1 cellular context compared by ENCODE assay signal in genomic region chr17:812638-813204, GRCh38.
A peak's percentile ranks its signal among the peaks of the same experiment; 100 is the strongest.
TF ChIP-seq lines count a peak whose summit lies in the region.

No MANE protein-coding gene starts in this region.

TF ChIP-seq in HEK293, 187 proteins besides CTCF, POLR2A, EP300 and RAD21 (continued from another document and continues in another):
- no peak for TF ChIP-seq GLIS2 (tag by site-specific recombination; IDR thresholded peaks at IDR 0.05)
- TF ChIP-seq OVOL3 (tag by site-specific recombination; IDR thresholded peaks at IDR 0.05), result no peak
- no peak for TF ChIP-seq ZNF670 (tag by site-specific recombination; IDR thresholded peaks at IDR 0.05; ENCODE audit: low read depth)
- TF ChIP-seq ZNF423 (tag by site-specific recombination; IDR thresholded peaks at IDR 0.05), result no peak
- TF ChIP-seq ZNF792 (tag by site-specific recombination; IDR thresholded peaks at IDR 0.05), result no peak
- no peak for TF ChIP-seq ZNF76 (tag by site-specific recombination; IDR thresholded peaks at IDR 0.05; ENCODE audit: borderline replicate concordance, low read depth)
- no peak for TF ChIP-seq ZNF837 (tag by site-specific recombination; IDR thresholded peaks at IDR 0.05)
- TF ChIP-seq GFI1B (tag by site-specific recombination; IDR thresholded peaks at IDR 0.05), result no peak
- peak; percentile 64; the same call in 1 of the 2 replicates for TF ChIP-seq ZNF621 (tag by site-specific recombination; IDR thresholded peaks at IDR 0.05)
- no peak for TF ChIP-seq ZNF366 (tag by site-specific recombination; conservative IDR thresholded peaks at IDR 0.05)
- TF ChIP-seq ZNF280D (tag by site-specific recombination; IDR thresholded peaks at IDR 0.05), result no peak
- TF ChIP-seq ZSCAN18 (tag by site-specific recombination; IDR thresholded peaks at IDR 0.05), result no peak
- TF ChIP-seq ZNF133 (tag by site-specific recombination; IDR thresholded peaks at IDR 0.05), result no peak
- TF ChIP-seq, protein P1, sequence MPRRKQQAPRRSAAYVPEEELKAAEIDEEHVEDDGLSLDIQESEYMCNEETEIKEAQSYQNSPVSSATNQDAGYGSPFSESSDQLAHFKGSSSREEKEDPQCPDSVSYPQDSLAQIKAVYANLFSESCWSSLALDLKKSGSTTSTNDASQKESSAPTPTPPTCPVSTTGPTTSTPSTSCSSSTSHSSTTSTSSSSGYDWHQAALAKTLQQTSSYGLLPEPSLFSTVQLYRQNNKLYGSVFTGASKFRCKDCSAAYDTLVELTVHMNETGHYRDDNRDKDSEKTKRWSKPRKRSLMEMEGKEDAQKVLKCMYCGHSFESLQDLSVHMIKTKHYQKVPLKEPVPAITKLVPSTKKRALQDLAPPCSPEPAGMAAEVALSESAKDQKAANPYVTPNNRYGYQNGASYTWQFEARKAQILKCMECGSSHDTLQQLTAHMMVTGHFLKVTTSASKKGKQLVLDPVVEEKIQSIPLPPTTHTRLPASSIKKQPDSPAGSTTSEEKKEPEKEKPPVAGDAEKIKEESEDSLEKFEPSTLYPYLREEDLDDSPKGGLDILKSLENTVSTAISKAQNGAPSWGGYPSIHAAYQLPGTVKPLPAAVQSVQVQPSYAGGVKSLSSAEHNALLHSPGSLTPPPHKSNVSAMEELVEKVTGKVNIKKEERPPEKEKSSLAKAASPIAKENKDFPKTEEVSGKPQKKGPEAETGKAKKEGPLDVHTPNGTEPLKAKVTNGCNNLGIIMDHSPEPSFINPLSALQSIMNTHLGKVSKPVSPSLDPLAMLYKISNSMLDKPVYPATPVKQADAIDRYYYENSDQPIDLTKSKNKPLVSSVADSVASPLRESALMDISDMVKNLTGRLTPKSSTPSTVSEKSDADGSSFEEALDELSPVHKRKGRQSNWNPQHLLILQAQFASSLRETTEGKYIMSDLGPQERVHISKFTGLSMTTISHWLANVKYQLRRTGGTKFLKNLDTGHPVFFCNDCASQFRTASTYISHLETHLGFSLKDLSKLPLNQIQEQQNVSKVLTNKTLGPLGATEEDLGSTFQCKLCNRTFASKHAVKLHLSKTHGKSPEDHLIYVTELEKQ (tag by site-specific recombination; IDR thresholded peaks at IDR 0.05; ENCODE audit: borderline replicate concordance), result no peak
- TF ChIP-seq ZNF558 (tag by site-specific recombination; IDR thresholded peaks at IDR 0.05), result no peak
- TF ChIP-seq OSR2 (tag by site-specific recombination; IDR thresholded peaks at IDR 0.05), result no peak
- no peak for TF ChIP-seq ZNF629 (tag by site-specific recombination; IDR thresholded peaks at IDR 0.05)
- no peak for TF ChIP-seq ZNF155 (tag by site-specific recombination; IDR thresholded peaks at IDR 0.05)
- TF ChIP-seq ZNF23 (tag by site-specific recombination; IDR thresholded peaks at IDR 0.05; ENCODE audit: borderline replicate concordance), result no peak
- 0 out of 2 replicates have a peak, but pooled peaks have one; percentile 22 for TF ChIP-seq ZEB2 (tag by site-specific recombination; IDR thresholded peaks at IDR 0.05)
- TF ChIP-seq KLF10 (tag by site-specific recombination; IDR thresholded peaks at IDR 0.05), result no peak
- TF ChIP-seq, protein P2, sequence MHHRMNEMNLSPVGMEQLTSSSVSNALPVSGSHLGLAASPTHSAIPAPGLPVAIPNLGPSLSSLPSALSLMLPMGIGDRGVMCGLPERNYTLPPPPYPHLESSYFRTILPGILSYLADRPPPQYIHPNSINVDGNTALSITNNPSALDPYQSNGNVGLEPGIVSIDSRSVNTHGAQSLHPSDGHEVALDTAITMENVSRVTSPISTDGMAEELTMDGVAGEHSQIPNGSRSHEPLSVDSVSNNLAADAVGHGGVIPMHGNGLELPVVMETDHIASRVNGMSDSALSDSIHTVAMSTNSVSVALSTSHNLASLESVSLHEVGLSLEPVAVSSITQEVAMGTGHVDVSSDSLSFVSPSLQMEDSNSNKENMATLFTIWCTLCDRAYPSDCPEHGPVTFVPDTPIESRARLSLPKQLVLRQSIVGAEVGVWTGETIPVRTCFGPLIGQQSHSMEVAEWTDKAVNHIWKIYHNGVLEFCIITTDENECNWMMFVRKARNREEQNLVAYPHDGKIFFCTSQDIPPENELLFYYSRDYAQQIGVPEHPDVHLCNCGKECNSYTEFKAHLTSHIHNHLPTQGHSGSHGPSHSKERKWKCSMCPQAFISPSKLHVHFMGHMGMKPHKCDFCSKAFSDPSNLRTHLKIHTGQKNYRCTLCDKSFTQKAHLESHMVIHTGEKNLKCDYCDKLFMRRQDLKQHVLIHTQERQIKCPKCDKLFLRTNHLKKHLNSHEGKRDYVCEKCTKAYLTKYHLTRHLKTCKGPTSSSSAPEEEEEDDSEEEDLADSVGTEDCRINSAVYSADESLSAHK (tag by site-specific recombination; IDR thresholded peaks at IDR 0.05), result no peak
- peak; percentile 100 for TF ChIP-seq EGR2 (tag by site-specific recombination; IDR thresholded peaks at IDR 0.05; ENCODE audit: low read depth)
- no peak for TF ChIP-seq ZNF692 (tag by site-specific recombination; IDR thresholded peaks at IDR 0.05)
- TF ChIP-seq ZNF132 (tag by site-specific recombination; IDR thresholded peaks at IDR 0.05; ENCODE audit: borderline replicate concordance), result no peak
- no peak for TF ChIP-seq ZNF221 (tag by site-specific recombination; IDR thresholded peaks at IDR 0.05; ENCODE audit: borderline replicate concordance)
- TF ChIP-seq, protein P3, sequence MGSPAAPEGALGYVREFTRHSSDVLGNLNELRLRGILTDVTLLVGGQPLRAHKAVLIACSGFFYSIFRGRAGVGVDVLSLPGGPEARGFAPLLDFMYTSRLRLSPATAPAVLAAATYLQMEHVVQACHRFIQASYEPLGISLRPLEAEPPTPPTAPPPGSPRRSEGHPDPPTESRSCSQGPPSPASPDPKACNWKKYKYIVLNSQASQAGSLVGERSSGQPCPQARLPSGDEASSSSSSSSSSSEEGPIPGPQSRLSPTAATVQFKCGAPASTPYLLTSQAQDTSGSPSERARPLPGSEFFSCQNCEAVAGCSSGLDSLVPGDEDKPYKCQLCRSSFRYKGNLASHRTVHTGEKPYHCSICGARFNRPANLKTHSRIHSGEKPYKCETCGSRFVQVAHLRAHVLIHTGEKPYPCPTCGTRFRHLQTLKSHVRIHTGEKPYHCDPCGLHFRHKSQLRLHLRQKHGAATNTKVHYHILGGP (tag by site-specific recombination; IDR thresholded peaks at IDR 0.05), result no peak
- TF ChIP-seq ZNF157 (tag by site-specific recombination; IDR thresholded peaks at IDR 0.05), result no peak
- TF ChIP-seq ZNF707 (tag by site-specific recombination; IDR thresholded peaks at IDR 0.05), result no peak
- TF ChIP-seq ZNF600 (tag by site-specific recombination; IDR thresholded peaks at IDR 0.05), result no peak
- TF ChIP-seq SCRT2 (tag by site-specific recombination; IDR thresholded peaks at IDR 0.05), result no peak
- TF ChIP-seq, protein P4, sequence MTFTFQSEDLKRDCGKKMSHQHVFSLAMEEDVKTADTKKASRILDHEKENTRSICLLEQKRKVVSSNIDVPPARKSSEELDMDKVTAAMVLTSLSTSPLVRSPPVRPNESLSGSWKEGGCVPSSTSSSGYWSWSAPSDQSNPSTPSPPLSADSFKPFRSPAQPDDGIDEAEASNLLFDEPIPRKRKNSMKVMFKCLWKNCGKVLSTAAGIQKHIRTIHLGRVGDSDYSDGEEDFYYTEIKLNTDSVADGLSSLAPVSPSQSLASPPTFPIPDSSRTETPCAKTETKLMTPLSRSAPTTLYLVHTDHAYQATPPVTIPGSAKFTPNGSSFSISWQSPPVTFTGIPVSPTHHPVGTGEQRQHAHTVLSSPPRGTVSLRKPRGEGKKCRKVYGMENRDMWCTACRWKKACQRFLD (tag by site-specific recombination; IDR thresholded peaks at IDR 0.05), result no peak
- TF ChIP-seq, protein P5, sequence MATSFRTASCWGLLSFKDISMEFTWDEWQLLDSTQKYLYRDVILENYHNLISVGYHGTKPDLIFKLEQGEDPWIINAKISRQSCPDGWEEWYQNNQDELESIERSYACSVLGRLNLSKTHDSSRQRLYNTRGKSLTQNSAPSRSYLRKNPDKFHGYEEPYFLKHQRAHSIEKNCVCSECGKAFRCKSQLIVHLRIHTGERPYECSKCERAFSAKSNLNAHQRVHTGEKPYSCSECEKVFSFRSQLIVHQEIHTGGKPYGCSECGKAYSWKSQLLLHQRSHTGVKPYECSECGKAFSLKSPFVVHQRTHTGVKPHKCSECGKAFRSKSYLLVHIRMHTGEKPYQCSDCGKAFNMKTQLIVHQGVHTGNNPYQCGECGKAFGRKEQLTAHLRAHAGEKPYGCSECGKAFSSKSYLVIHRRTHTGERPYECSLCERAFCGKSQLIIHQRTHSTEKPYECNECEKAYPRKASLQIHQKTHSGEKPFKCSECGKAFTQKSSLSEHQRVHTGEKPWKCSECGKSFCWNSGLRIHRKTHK (tag by site-specific recombination; IDR thresholded peaks at IDR 0.05), result no peak
- no peak for TF ChIP-seq ZNF324 (tag by site-specific recombination; IDR thresholded peaks at IDR 0.05)
- no peak for TF ChIP-seq ZNF701 (tag by site-specific recombination; IDR thresholded peaks at IDR 0.05)
- TF ChIP-seq BCL11B (tag by site-specific recombination; IDR thresholded peaks at IDR 0.05; ENCODE audit: low read depth), result no peak
- TF ChIP-seq ZNF549 (tag by site-specific recombination; IDR thresholded peaks at IDR 0.05), result no peak
- TF ChIP-seq, protein P6, sequence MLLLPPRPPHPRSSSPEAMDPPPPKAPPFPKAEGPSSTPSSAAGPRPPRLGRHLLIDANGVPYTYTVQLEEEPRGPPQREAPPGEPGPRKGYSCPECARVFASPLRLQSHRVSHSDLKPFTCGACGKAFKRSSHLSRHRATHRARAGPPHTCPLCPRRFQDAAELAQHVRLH (tag by site-specific recombination; IDR thresholded peaks at IDR 0.05), result no peak
- peak; percentile 100 for TF ChIP-seq ZFHX2 (tag by site-specific recombination; conservative IDR thresholded peaks at IDR 0.05)
- no peak for TF ChIP-seq ZNF561 (tag by site-specific recombination; IDR thresholded peaks at IDR 0.05; ENCODE audit: borderline replicate concordance)
- TF ChIP-seq, protein P7, sequence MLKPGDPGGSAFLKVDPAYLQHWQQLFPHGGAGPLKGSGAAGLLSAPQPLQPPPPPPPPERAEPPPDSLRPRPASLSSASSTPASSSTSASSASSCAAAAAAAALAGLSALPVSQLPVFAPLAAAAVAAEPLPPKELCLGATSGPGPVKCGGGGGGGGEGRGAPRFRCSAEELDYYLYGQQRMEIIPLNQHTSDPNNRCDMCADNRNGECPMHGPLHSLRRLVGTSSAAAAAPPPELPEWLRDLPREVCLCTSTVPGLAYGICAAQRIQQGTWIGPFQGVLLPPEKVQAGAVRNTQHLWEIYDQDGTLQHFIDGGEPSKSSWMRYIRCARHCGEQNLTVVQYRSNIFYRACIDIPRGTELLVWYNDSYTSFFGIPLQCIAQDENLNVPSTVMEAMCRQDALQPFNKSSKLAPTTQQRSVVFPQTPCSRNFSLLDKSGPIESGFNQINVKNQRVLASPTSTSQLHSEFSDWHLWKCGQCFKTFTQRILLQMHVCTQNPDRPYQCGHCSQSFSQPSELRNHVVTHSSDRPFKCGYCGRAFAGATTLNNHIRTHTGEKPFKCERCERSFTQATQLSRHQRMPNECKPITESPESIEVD (tag by site-specific recombination; IDR thresholded peaks at IDR 0.05), result no peak
- no peak for TF ChIP-seq ZNF138 (tag by site-specific recombination; IDR thresholded peaks at IDR 0.05; ENCODE audit: borderline replicate concordance)
- TF ChIP-seq, protein P8, sequence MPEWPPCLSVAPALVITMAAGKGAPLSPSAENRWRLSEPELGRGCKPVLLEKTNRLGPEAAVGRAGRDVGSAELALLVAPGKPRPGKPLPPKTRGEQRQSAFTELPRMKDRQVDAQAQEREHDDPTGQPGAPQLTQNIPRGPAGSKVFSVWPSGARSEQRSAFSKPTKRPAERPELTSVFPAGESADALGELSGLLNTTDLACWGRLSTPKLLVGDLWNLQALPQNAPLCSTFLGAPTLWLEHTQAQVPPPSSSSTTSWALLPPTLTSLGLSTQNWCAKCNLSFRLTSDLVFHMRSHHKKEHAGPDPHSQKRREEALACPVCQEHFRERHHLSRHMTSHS (tag by site-specific recombination; IDR thresholded peaks at IDR 0.05), result no peak
- no peak for TF ChIP-seq ZNF214 (tag by site-specific recombination; IDR thresholded peaks at IDR 0.05; ENCODE audit: borderline replicate concordance)
- TF ChIP-seq ZSCAN23 (tag by site-specific recombination; IDR thresholded peaks at IDR 0.05), result no peak
- TF ChIP-seq ZNF747 (tag by site-specific recombination; IDR thresholded peaks at IDR 0.05), result no peak
- TF ChIP-seq ZNF114 (tag by site-specific recombination; IDR thresholded peaks at IDR 0.05), result no peak
- no peak for TF ChIP-seq FEZF1 (tag by site-specific recombination; IDR thresholded peaks at IDR 0.05)
